ENCODE assay signal across 11 cellular contexts in the genomic region with DNA sequence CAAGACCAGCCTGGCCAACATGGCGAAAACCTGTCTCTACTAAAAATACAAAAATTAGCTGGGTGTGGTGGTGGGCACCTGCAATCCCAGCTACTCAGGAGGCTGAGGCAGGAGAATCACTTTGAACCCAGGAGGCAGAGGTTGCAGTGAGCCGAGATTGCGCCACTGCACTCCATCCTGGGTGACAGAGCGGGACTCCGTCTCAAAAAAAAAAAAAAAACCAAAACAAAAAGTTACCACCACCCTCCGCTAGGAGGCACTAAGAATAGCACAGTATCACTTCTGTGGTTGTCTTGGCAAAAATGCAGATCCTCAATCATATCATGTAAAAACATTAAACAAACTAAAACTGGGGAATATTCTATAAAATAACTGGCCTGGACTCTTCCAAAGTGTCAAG. TPM values are rescaled to one million over a fixed set of nuclear protein-coding genes. Genes with fewer than 3 reads are reported as not detected.
DNase-seq lines count a peak whose midpoint lies in the region; ATAC-seq, FAIRE-seq and TF ChIP-seq lines count a peak whose summit lies in the region.
"Not testable (repeated sequence)": the region's sequence is repeated elsewhere in the genome, so short reads cannot be mapped to it uniquely, and the experiment has no call there.
"Had no signal": no experiment of that assay in that cellular context is flagged by ENCODE, and none has a peak within 500 bp of the region (broad histone marks: within the 10 kb centered on the region; RNA-seq: fewer than 3 reads in every experiment).

No MANE protein-coding gene starts in this region.

- not testable (repeated sequence) for H3K4me3 ChIP-seq in BE2C (ENCODE audit: low read depth, low read length); PC-9; adrenal gland; esophagus muscularis mucosa; HepG2 (replicated peaks in 1 of 3; ENCODE audit: insufficient read depth in 1 of 3, low read depth in 2 of 3, low read length in 3 of 3); smooth muscle cell

- intact Hi-C loops in PC-9 (cut with micrococcal nuclease; ENCODE audit: unreplicated experiment); esophagus muscularis mucosa (cut with DNase I); HepG2 (cut with micrococcal nuclease; ENCODE audit: unreplicated experiment): not testable (repeated sequence)
- intact Hi-C loops in adrenal gland (cut with DNase I), result loop anchor here (10.0 kb wide), 2 partner anchors 114 to 134 kb away; no protein-coding TSS in a partner anchor

- ATAC-seq in HepG2, result not testable (repeated sequence)

- POLR2A ChIA-PET in PC-9 (lab: Charles Lee; ENCODE audit: unreplicated experiment); HepG2 (lab: Yijun Ruan, JAX): not testable (repeated sequence)

- 29 to 49% (median 42%) methylated on average over 6 of the region's 6 CpGs for whole genome bisulfite sequencing in adrenal gland, 4 donors
- 61% methylated on average over 6 of the region's 6 CpGs for WGBS in esophagus muscularis mucosa
- 68% methylated on average over 6 of the region's 6 CpGs for WGBS in HepG2 (ENCODE audit: low lambda C conversion rate)
- WGBS in smooth muscle cell (ENCODE audit: low lambda C conversion rate), result 79% methylated on average over 6 of the region's 6 CpGs

- not testable (repeated sequence) for H3K27ac ChIP-seq in PC-9; adrenal gland; esophagus muscularis mucosa (replicated peaks in 1 of 4); HepG2 (ENCODE audit: extremely low read length, insufficient read depth, low read length); smooth muscle cell (ENCODE audit: low read depth)

- H2AFZ ChIP-seq in PC-9; HepG2 (ENCODE audit: low read length); smooth muscle cell (ENCODE audit: low read depth): not testable (repeated sequence)

- H3K4me1 ChIP-seq in BE2C; PC-9 (replicated peaks; ENCODE audit: insufficient read depth); adrenal gland (replicated peaks in 1 of 2); esophagus muscularis mucosa; HepG2 (ENCODE audit: insufficient read depth, low read length); smooth muscle cell (ENCODE audit: low read depth): not testable (repeated sequence)

- not testable (repeated sequence) for FAIRE-seq in HepG2 (lab: Jason Lieb, UNC)

- H4K20me1 ChIP-seq in PC-9 (ENCODE audit: insufficient read depth); HepG2 (ENCODE audit: insufficient read depth, low read length); smooth muscle cell (ENCODE audit: low read depth): not testable (repeated sequence)

- not testable (repeated sequence) for H3K4me2 ChIP-seq in PC-9; HepG2 (ENCODE audit: low read depth, low read length); smooth muscle cell

- H3K9ac ChIP-seq in HepG2 (ENCODE audit: insufficient read depth, low read depth, low read length); smooth muscle cell (ENCODE audit: low read depth): not testable (repeated sequence)

- TF ChIP-seq EP300 in esophagus muscularis mucosa (IDR thresholded peaks at IDR 0.05); HepG2 (IDR thresholded peaks at IDR 0.05; ENCODE audit: low read depth in 2 of 2, low read length in 2 of 2); HepG2 (CRISPR knock-in tag; IDR thresholded peaks at IDR 0.05; ENCODE audit: borderline replicate concordance): not testable (repeated sequence)

- H3K9me2 ChIP-seq in PC-9 (ENCODE audit: insufficient read depth), result not testable (repeated sequence)

- H3K36me3 ChIP-seq in BE2C (peaks cover 47% of the 10 kb centered on the region), esophagus muscularis mucosa (peaks cover 6 to 37% (median 27%) of the 10 kb centered on the region in 4 donors), HepG2 (replicated peaks in 1 of 2; ENCODE audit: control insufficient read depth in 1 of 2, insufficient read depth in 2 of 2, low read length in 2 of 2) (peaks cover 1 to 11% of the 10 kb centered on the region in 2 experiments; a peak in 1 of 5 replicates)
- not testable (repeated sequence) for H3K36me3 ChIP-seq in PC-9 (ENCODE audit: low read depth); adrenal gland (replicated peaks in 1 of 2); smooth muscle cell (ENCODE audit: low read depth)

- H3K79me2 ChIP-seq in PC-9 (ENCODE audit: low read depth); HepG2 (ENCODE audit: insufficient read depth, low read length); smooth muscle cell (ENCODE audit: low read depth): not testable (repeated sequence)

- BruUV-seq in PC-9 (replicated peaks; lab: Mats Ljungman, UMichigan); HepG2 (replicated peaks; lab: Mats Ljungman, UMichigan): not testable (repeated sequence)

- CTCF ChIA-PET in PC-9 (lab: Charles Lee), result not testable (repeated sequence)
- CTCF ChIA-PET in HepG2 (lab: Yijun Ruan, JAX; ENCODE audit: low intra/inter-chr PET ratio, low total read pairs), result interaction anchor here (1.6 to 1.9 kb wide), 3 partner anchors 124 to 143 kb away, joined by 6 to 9 read pairs (median 6); a partner anchor contains a TSS

- in situ Hi-C loops in KBM-7 (cut with MboI; ENCODE audit: low pct_unique_long_range_greater_than_20kb, low sequenced_read_pairs); HepG2 (cut with HindIII; ENCODE audit: extremely low pct_ligation_motif_present, low pct_unique_long_range_greater_than_20kb): not testable (repeated sequence)

- not testable (repeated sequence) for DNase-seq in BE2C; PC-9; esophagus muscularis mucosa (ENCODE audit: extremely low spot score); smooth muscle cell (lab: John Stamatoyannopoulos, UW; ENCODE audit: unreplicated experiment)
- DNase-seq in KBM-7, result peak; percentile 55
- peak in 2 of 7 donors; percentile 34 to 48 for DNase-seq in adrenal gland
- DNase-seq in HepG2 (ENCODE audit: low spot score), result peak; percentile 18

- not testable (repeated sequence) for H3K27me3 ChIP-seq in BE2C; PC-9 (ENCODE audit: insufficient read depth, low read depth); adrenal gland; esophagus muscularis mucosa; HepG2 (ENCODE audit: control insufficient read depth in 1 of 2, insufficient read depth in 2 of 2, low read length in 2 of 2); smooth muscle cell (ENCODE audit: low read depth)

- TF ChIP-seq POLR2A in adrenal gland (IDR thresholded peaks at IDR 0.05); esophagus muscularis mucosa (IDR thresholded peaks at IDR 0.05; ENCODE audit: low read depth); HepG2 (IDR thresholded peaks at IDR 0.05; ENCODE audit: insufficient read depth in 1 of 2, low read depth in 2 of 2, low read length in 2 of 2): not testable (repeated sequence)

- not testable (repeated sequence) for TF ChIP-seq RAD21 in HepG2 (CRISPR knock-in tag; IDR thresholded peaks at IDR 0.05)

- peak; percentile 36; the same call in 1 of the 2 replicates for TF ChIP-seq CTCF in BE2C (IDR thresholded peaks at IDR 0.05; ENCODE audit: low read depth, low read length)
- TF ChIP-seq CTCF in GM12872 (IDR thresholded peaks at IDR 0.05; ENCODE audit: insufficient read depth, low read depth, low read length), result peak; percentile 61
- TF ChIP-seq CTCF in PC-9 (conservative IDR thresholded peaks at IDR 0.05), result peak; percentile 54
- peak; percentile 30 to 94 (median 58) for TF ChIP-seq CTCF in adrenal gland (IDR thresholded peaks at IDR 0.05)
- peak in 2 of 3 experiments; percentile 32 to 43 for TF ChIP-seq CTCF in esophagus muscularis mucosa (IDR thresholded peaks at IDR 0.05)
- peak; percentile 38; the same call in 1 of the 2 replicates for TF ChIP-seq CTCF in HepG2 (CRISPR knock-in tag; IDR thresholded peaks at IDR 0.05)
- peak; percentile 39 for TF ChIP-seq CTCF in smooth muscle cell (IDR thresholded peaks at IDR 0.05; ENCODE audit: borderline replicate concordance, insufficient read depth, poor library complexity, severe bottlenecking)

- not testable (repeated sequence) for H3K9me3 ChIP-seq in BE2C; PC-9 (ENCODE audit: insufficient read depth, low read depth); adrenal gland (replicated peaks in 1 of 3); esophagus muscularis mucosa; HepG2 (ENCODE audit: low read length); smooth muscle cell (replicated peaks; ENCODE audit: low read depth)

- H3F3A ChIP-seq in PC-9 (ENCODE audit: insufficient read depth, low read depth); smooth muscle cell (ENCODE audit: low read depth): not testable (repeated sequence)

RNA-seq across cellular contexts. Expression of a gene that starts 46.8 kb away (rescaled TPM):
- 419 TPM for polyA plus RNA-seq in BE2C (2012; ENCODE audit: insufficient read depth, insufficient read length, low read depth)
- total RNA-seq in PC-9 (2021) (not detected in 2 replicates), adrenal gland (10 to 100 TPM in 3 of 8 donors, under 1 TPM in 2, not detected in 3; 0.32 to 26.6 (median 12.8) TPM), esophagus muscularis mucosa (1 to 10 TPM; 1.2 to 1.3 (median 1.3) TPM), HepG2 (2016; rRNA removed; fragmentation: Illumina TruSeq; extraction: Trizol) (not detected in 2 replicates), smooth muscle cell (not detected in 2 replicates)
- polyA plus RNA-seq in adrenal gland (10 to 100 TPM in 2 of 3 donors, 1 to 10 TPM in 1; 7.1 to 68.9 (median 19.2) TPM), HepG2 (2011; rRNA removed) (not detected in 2 replicates), smooth muscle cell (0.13 TPM in 1 of 2 replicates, not detected in the other)
- not detected in 2 replicates for total RNA-seq in HepG2 (2016; cell fraction: cytosol; rRNA removed; fragmentation: Illumina TruSeq; extraction: Trizol; ENCODE audit: low read depth)
- not detected in 2 replicates for total RNA-seq in HepG2 (2016; cell fraction: insoluble cytoplasmic fraction; rRNA removed; fragmentation: Illumina TruSeq; extraction: Trizol)
- not detected in 2 replicates for total RNA-seq in HepG2 (2016; cell fraction: membrane; rRNA removed; fragmentation: Illumina TruSeq; extraction: Trizol)
- not detected in 2 replicates for total RNA-seq in HepG2 (2016; cell fraction: nucleus; rRNA removed; fragmentation: Illumina TruSeq; extraction: Trizol)
- not detected in 2 replicates for polyA plus RNA-seq in HepG2 (2011; cell fraction: cytosol; rRNA removed)
- not detected in 2 replicates for polyA plus RNA-seq in HepG2 (2011; cell fraction: nucleus; rRNA removed)
- not detected in 2 replicates for polyA plus RNA-seq in HepG2 (2012)
- polyA plus RNA-seq in HepG2 (2016; cell fraction: cytosol; fragmentation: Illumina TruSeq; extraction: Trizol; ENCODE audit: low read depth), result not detected in 2 replicates
- not detected in 2 replicates for polyA plus RNA-seq in HepG2 (2016; cell fraction: insoluble cytoplasmic fraction; fragmentation: Illumina TruSeq; extraction: Trizol; ENCODE audit: low read depth)
- not detected in 2 replicates for polyA plus RNA-seq in HepG2 (2016; cell fraction: membrane; fragmentation: Illumina TruSeq; extraction: Trizol; ENCODE audit: low read depth)
- not detected in 2 replicates for polyA plus RNA-seq in HepG2 (2016; cell fraction: nucleus; fragmentation: Illumina TruSeq; extraction: Trizol; ENCODE audit: insufficient read depth, low read depth)
- not detected in 2 replicates for polyA minus RNA-seq in HepG2 (2011; rRNA and poly(A)+ RNA removed; ENCODE audit: low replicate concordance)
- polyA minus RNA-seq in HepG2 (2011; cell fraction: cytosol; rRNA and poly(A)+ RNA removed), result not detected in 2 replicates
- not detected in 2 replicates for polyA minus RNA-seq in HepG2 (2011; cell fraction: nucleus; rRNA and poly(A)+ RNA removed)
- total RNA-seq: ascending aorta, right cardiac atrium, T-cell had no signal
